Comparison of ENCODE assay signal across 1 cellular context in the genomic region with DNA sequence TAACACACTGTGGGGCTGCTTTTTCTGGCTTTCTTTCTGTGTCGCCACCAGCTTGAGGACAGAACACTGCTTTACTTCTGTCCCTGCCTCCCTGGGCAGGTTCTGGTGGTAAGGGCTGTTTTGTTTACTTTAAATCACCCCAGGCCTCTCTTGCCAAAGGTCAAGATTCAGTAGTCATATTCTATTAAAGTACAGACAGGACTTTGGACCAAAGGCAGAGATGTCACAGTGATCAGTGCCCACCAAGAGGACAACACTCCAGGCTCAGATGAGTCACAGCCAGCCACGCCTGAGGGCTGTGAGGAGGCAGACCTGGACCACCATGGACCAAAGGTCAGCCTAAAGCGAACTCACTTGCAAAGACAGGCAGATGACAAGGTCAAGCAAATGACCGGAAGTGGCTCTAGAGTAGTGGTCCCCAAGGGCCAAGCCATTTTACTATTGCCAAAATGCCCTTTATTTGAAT.
TF ChIP-seq lines count a peak whose summit lies in the region.

No MANE protein-coding gene starts in this region.

TF ChIP-seq in HepG2, 621 proteins besides CTCF, POLR2A, EP300 and RAD21 (continued from another document and continues in another):
- TF ChIP-seq, protein P1, sequence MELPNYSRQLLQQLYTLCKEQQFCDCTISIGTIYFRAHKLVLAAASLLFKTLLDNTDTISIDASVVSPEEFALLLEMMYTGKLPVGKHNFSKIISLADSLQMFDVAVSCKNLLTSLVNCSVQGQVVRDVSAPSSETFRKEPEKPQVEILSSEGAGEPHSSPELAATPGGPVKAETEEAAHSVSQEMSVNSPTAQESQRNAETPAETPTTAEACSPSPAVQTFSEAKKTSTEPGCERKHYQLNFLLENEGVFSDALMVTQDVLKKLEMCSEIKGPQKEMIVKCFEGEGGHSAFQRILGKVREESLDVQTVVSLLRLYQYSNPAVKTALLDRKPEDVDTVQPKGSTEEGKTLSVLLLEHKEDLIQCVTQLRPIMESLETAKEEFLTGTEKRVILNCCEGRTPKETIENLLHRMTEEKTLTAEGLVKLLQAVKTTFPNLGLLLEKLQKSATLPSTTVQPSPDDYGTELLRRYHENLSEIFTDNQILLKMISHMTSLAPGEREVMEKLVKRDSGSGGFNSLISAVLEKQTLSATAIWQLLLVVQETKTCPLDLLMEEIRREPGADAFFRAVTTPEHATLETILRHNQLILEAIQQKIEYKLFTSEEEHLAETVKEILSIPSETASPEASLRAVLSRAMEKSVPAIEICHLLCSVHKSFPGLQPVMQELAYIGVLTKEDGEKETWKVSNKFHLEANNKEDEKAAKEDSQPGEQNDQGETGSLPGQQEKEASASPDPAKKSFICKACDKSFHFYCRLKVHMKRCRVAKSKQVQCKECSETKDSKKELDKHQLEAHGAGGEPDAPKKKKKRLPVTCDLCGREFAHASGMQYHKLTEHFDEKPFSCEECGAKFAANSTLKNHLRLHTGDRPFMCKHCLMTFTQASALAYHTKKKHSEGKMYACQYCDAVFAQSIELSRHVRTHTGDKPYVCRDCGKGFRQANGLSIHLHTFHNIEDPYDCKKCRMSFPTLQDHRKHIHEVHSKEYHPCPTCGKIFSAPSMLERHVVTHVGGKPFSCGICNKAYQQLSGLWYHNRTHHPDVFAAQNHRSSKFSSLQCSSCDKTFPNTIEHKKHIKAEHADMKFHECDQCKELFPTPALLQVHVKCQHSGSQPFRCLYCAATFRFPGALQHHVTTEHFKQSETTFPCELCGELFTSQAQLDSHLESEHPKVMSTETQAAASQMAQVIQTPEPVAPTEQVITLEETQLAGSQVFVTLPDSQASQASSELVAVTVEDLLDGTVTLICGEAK (IDR thresholded peaks at IDR 0.05) = no peak
- TF ChIP-seq, protein P1 (CRISPR knock-in tag; IDR thresholded peaks at IDR 0.05) = peak; percentile 59; the same call in 1 of the 2 replicates
- TF ChIP-seq AKNA (CRISPR knock-in tag; IDR thresholded peaks at IDR 0.05; ENCODE audit: borderline replicate concordance) (no peak), ZNF138 (CRISPR knock-in tag; IDR thresholded peaks at IDR 0.05; ENCODE audit: low read depth) (no peak), ZNF816 (CRISPR knock-in tag; IDR thresholded peaks at IDR 0.05; ENCODE audit: borderline replicate concordance) (0 out of 2 replicates have a peak, but pooled peaks have one; percentile 37), ZMAT3 (CRISPR knock-in tag; conservative IDR thresholded peaks at IDR 0.05) (no peak), HIC2 (CRISPR knock-in tag; IDR thresholded peaks at IDR 0.05; ENCODE audit: low read depth) (peak; percentile 78; the same call in 1 of the 2 replicates), ZNF143 (CRISPR knock-in tag; IDR thresholded peaks at IDR 0.05) (no peak), ZNF580 (CRISPR knock-in tag; IDR thresholded peaks at IDR 0.05; ENCODE audit: borderline replicate concordance, low read depth) (no peak), ZNF558 (CRISPR knock-in tag; IDR thresholded peaks at IDR 0.05; ENCODE audit: borderline replicate concordance) (no peak), ZSCAN22 (CRISPR knock-in tag; IDR thresholded peaks at IDR 0.05) (no peak), SIN3A (IDR thresholded peaks at IDR 0.05; ENCODE audit: borderline replicate concordance, low read depth, low read length) (no peak), HES4 (CRISPR knock-in tag; IDR thresholded peaks at IDR 0.05; ENCODE audit: borderline replicate concordance) (no peak), SRF (IDR thresholded peaks at IDR 0.05; ENCODE audit: low read depth, low read length) (no peak), PHB2 (IDR thresholded peaks at IDR 0.05; ENCODE audit: partially characterized antibody) (no peak), ZNF646 (CRISPR knock-in tag; IDR thresholded peaks at IDR 0.05) (peak; percentile 29; the same call in 1 of the 2 replicates), ZNF749 (CRISPR knock-in tag; IDR thresholded peaks at IDR 0.05; ENCODE audit: borderline replicate concordance) (no peak), ZNF24 (IDR thresholded peaks at IDR 0.05) (no peak), GTF2F1 (IDR thresholded peaks at IDR 0.05; ENCODE audit: low read length) (no peak), MAZ (IDR thresholded peaks at IDR 0.05; ENCODE audit: borderline replicate concordance, low read depth, low read length) (no peak), MAZ (CRISPR knock-in tag; IDR thresholded peaks at IDR 0.05; ENCODE audit: low read depth) (peak; percentile 23; the same call in 1 of the 2 replicates), DMAP1 (CRISPR knock-in tag; IDR thresholded peaks at IDR 0.05) (peak; percentile 42; the same call in 1 of the 2 replicates), MTERF4 (CRISPR knock-in tag; IDR thresholded peaks at IDR 0.05) (0 out of 2 replicates have a peak, but pooled peaks have one; percentile 28)
- TF ChIP-seq, protein P2, sequence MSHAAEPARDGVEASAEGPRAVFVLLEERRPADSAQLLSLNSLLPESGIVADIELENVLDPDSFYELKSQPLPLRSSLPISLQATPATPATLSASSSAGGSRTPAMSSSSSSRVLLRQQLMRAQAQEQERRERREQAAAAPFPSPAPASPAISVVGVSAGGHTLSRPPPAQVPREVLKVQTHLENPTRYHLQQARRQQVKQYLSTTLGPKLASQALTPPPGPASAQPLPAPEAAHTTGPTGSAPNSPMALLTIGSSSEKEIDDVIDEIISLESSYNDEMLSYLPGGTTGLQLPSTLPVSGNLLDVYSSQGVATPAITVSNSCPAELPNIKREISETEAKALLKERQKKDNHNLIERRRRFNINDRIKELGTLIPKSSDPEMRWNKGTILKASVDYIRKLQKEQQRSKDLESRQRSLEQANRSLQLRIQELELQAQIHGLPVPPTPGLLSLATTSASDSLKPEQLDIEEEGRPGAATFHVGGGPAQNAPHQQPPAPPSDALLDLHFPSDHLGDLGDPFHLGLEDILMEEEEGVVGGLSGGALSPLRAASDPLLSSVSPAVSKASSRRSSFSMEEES (CRISPR knock-in tag; IDR thresholded peaks at IDR 0.05) = peak; percentile 38; the same call in 1 of the 2 replicates
